Comparison of ENCODE assay signal across 24 cellular contexts in the genomic region with DNA sequence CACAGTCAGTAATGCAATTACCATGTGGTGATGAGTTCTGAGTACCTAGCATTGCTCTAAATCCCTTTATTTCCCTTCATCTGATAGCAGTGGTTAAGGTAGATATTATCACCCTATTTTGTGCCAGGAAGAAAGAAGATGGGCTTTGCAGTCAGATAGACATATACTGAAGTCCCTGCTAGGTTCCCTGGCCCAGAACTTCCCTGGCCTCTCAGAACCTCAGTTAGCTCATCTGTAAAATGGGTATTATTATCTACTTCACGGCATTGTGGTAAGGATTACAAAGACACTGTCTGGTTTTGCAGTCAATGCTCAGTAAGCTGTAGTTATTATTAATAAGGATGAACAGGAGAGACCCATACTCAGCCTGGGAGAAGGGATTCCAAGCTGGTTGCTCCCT. TPM values are rescaled to one million over a fixed set of nuclear protein-coding genes. Genes with fewer than 3 reads are reported as not detected.
"Had no signal": no experiment of that assay in that cellular context is flagged by ENCODE, and none has a peak within 500 bp of the region (broad histone marks: within the 10 kb centered on the region; RNA-seq: fewer than 3 reads in every experiment).

No MANE protein-coding gene starts in this region.

- H3K36me3 Mint-ChIP-seq: activated naive CD4-positive, alpha-beta T cell treated with anti-CD3 and anti-CD28 coated beads, Interleukin-2, amount 50 U/mL, for 72 hours; WTC11 had no signal

- FAIRE-seq: frontal cortex, small intestine had no signal

- H3K27me3 Mint-ChIP-seq: activated T-cell treated with anti-CD3 and anti-CD28 coated beads, Interleukin-2, amount 50 U/mL, for 24 hours; activated T-helper 17 cell treated with anti-CD3 and anti-CD28 coated beads, Interleukin-2, amount 50 U/mL, for 72 hours; stimulated activated naive B cell treated with anti-CD40 and anti-IgM and Interleukin-4, amounts not matched to agents 10 μg/mL and 1 μg/mL and 100 μg/mL, for 72 hours had no signal

- H3K4me3 ChIP-seq: esophagus muscularis mucosa, transverse colon, uterus had no signal

- DNase-seq: activated T-cell treated with anti-CD3 and anti-CD28 coated beads, Interleukin-2, amount 50 U/mL, for 24 hours; aorta; brain microvascular endothelial cell; effector memory CD4-positive, alpha-beta T cell; left ventricle myocardium superior; small intestine; stimulated activated CD4-positive, alpha-beta T cell treated with anti-CD3 and anti-CD28 coated beads, Interleukin-2, amount 100 ng/mL, for 48 hours; stimulated activated CD8-positive, alpha-beta memory T cell treated with anti-CD3 and anti-CD28 coated beads, Interleukin-4, amount 100 ng/mL, for 48 hours; stimulated activated naive B cell treated with anti-CD40 and anti-IgM and Interleukin-4, amounts not matched to agents 10 μg/mL and 1 μg/mL and 100 μg/mL, for 72 hours; T-helper 9 cell; transverse colon; uterus had no signal

- H3K27ac ChIP-seq: uterus had no signal

- H3K36me3 ChIP-seq: brain microvascular endothelial cell, transverse colon, uterus had no signal

- H3K4me1 ChIP-seq: uterus had no signal

- H3K4me3 Mint-ChIP-seq: activated T-cell treated with anti-CD3 and anti-CD28 coated beads, Interleukin-2, amount 50 U/mL, for 24 hours; activated T-helper 17 cell treated with anti-CD3 and anti-CD28 coated beads, Interleukin-2, amount 50 U/mL, for 72 hours; nephron; stimulated activated naive B cell treated with anti-CD40 and anti-IgM and Interleukin-4, amounts not matched to agents 10 μg/mL and 1 μg/mL and 100 μg/mL, for 72 hours; WTC11 had no signal

- H3K27me3 ChIP-seq: brain microvascular endothelial cell, esophagus muscularis mucosa, transverse colon, uterus had no signal

- H3K9me3 Mint-ChIP-seq: activated naive CD4-positive, alpha-beta T cell treated with anti-CD3 and anti-CD28 coated beads, Interleukin-2, amount 50 U/mL, for 72 hours; activated T-cell treated with anti-CD3 and anti-CD28 coated beads, Interleukin-2, amount 50 U/mL, for 24 hours; activated T-helper 17 cell treated with anti-CD3 and anti-CD28 coated beads, Interleukin-2, amount 50 U/mL, for 72 hours; nephron; stimulated activated naive B cell treated with anti-CD40 and anti-IgM and Interleukin-4, amounts not matched to agents 10 μg/mL and 1 μg/mL and 100 μg/mL, for 72 hours; WTC11 had no signal

- H3K27ac Mint-ChIP-seq: activated naive CD4-positive, alpha-beta T cell treated with anti-CD3 and anti-CD28 coated beads, Interleukin-2, amount 50 U/mL, for 72 hours; activated T-cell treated with anti-CD3 and anti-CD28 coated beads, Interleukin-2, amount 50 U/mL, for 24 hours; activated T-helper 17 cell treated with anti-CD3 and anti-CD28 coated beads, Interleukin-2, amount 50 U/mL, for 72 hours; nephron; stimulated activated naive B cell treated with anti-CD40 and anti-IgM and Interleukin-4, amounts not matched to agents 10 μg/mL and 1 μg/mL and 100 μg/mL, for 72 hours; WTC11 had no signal

- H3K9me3 ChIP-seq: esophagus muscularis mucosa, transverse colon, uterus had no signal

- H3K4me1 Mint-ChIP-seq: activated T-helper 17 cell treated with anti-CD3 and anti-CD28 coated beads, Interleukin-2, amount 50 U/mL, for 72 hours; nephron had no signal

- ATAC-seq: activated T-helper 17 cell treated with anti-CD3 and anti-CD28 coated beads, Interleukin-2, amount 50 U/mL, for 72 hours; stimulated activated naive B cell treated with anti-CD40 and anti-IgM and Interleukin-4, amounts not matched to agents 10 μg/mL and 1 μg/mL and 100 μg/mL, for 72 hours had no signal

RNA-seq across cellular contexts. Expression of gene CRYBA1, which starts 4.6 kb away (rescaled TPM):
- total RNA-seq: activated naive CD4-positive, alpha-beta T cell treated with anti-CD3 and anti-CD28 coated beads, Interleukin-2, amount 50 U/mL, for 72 hours; activated T-helper 17 cell treated with anti-CD3 and anti-CD28 coated beads, Interleukin-2, amount 50 U/mL, for 72 hours; aorta; dermis microvascular lymphatic vessel endothelial cell; esophagus muscularis mucosa; frontal cortex; left ventricle myocardium superior; mononuclear cell; myocyte; sciatic nerve; temporal lobe; transverse colon; uterus; WTC11 had no signal
- polyA plus RNA-seq: adipose tissue, aorta, small intestine had no signal
